9 cellular contexts compared by ENCODE assay signal in the genomic region with DNA sequence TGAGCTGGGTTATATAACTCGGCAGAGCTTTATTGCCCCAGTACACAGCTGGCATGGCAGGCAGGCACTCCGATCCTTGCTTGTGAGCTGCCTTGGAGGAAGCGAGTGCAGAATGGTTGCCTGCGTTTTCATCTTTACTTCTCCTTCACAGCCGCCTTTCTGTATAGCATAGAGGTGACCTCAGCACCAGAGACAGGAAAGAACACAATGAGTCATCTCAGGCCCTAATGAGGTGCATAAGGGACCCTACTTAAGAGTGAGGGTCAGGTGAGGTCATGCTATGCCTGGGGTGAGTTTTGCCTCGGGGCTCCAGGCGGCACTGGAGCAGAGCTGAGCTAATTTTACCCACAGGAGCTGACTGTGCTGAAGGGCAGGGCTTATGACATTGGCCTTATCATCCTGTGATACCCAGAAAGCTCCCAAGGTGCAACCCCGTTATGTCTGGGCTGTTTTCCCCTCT. TPM values are rescaled to one million over a fixed set of nuclear protein-coding genes. Genes with fewer than 3 reads are reported as not detected.
A peak's percentile ranks its signal among the peaks of the same experiment; 100 is the strongest.
DNase-seq lines count a peak whose midpoint lies in the region; ATAC-seq and TF ChIP-seq lines count a peak whose summit lies in the region.
"Had no signal": no experiment of that assay in that cellular context is flagged by ENCODE, and none has a peak within 500 bp of the region (broad histone marks: within the 10 kb centered on the region; RNA-seq: fewer than 3 reads in every experiment).

No MANE protein-coding gene starts in this region.

- peak overlapping the region; percentile 28 for H3K27ac Mint-ChIP-seq in endodermal cell
- H3K27ac Mint-ChIP-seq: activated CD4-positive, alpha-beta memory T cell treated with anti-CD3 and anti-CD28 coated beads for 36 hours had no signal

- no peak for TF ChIP-seq CTCF in endodermal cell (conservative IDR thresholded peaks at IDR 0.05)

- H3K4me1 ChIP-seq in endodermal cell (ENCODE audit: control insufficient read depth, insufficient read depth, low read length) = no peaks in the 10 kb centered on the region

- no peak overlapping the region for H3K9ac ChIP-seq in endodermal cell (ENCODE audit: extremely low read depth, low read length, poor library complexity, severe bottlenecking)

- no peaks in the 10 kb centered on the region for H3K9me3 Mint-ChIP-seq in endodermal cell
- H3K9me3 Mint-ChIP-seq: activated CD4-positive, alpha-beta memory T cell treated with anti-CD3 and anti-CD28 coated beads for 36 hours had no signal

- H3K27me3 Mint-ChIP-seq in endodermal cell (ENCODE audit: insufficient read depth) = no peaks in the 10 kb centered on the region
- H3K27me3 Mint-ChIP-seq: activated CD4-positive, alpha-beta memory T cell treated with anti-CD3 and anti-CD28 coated beads for 36 hours had no signal

- DNase-seq in endodermal cell (peak; percentile 49), sciatic nerve (ENCODE audit: low spot score) (no peak), NCI-H1092 treated with DMSO at 0.1 percent for 48 hours (lab: John Stamatoyannopoulos, UW) (no peak), DMS114 treated with DMSO at 0.1 percent for 48 hours (lab: John Stamatoyannopoulos, UW; ENCODE audit: unreplicated experiment) (no peak)
- DNase-seq: activated CD4-positive, alpha-beta memory T cell treated with anti-CD3 and anti-CD28 coated beads for 36 hours; NCI-H774 had no signal

- intact Hi-C loops in sciatic nerve (cut with DNase I) = no loop called here

- H3K4me1 Mint-ChIP-seq in endodermal cell = peaks cover 11% of the 10 kb centered on the region

- no peaks in the 10 kb centered on the region for H3K36me3 Mint-ChIP-seq in endodermal cell (ENCODE audit: low read depth)

- peak; percentile 63 for ATAC-seq in GM18508 (IDR thresholded peaks at IDR 0.05; ENCODE audit: insufficient read depth, unreplicated experiment)
- peak; percentile 63 for ATAC-seq in HG03342 (IDR thresholded peaks at IDR 0.05; ENCODE audit: unreplicated experiment)
- peak; percentile 23 for ATAC-seq in sciatic nerve
- no peak for ATAC-seq in HG03159 (IDR thresholded peaks at IDR 0.05; ENCODE audit: unreplicated experiment)

- peak overlapping the region; percentile 65 for H3K27ac ChIP-seq in endodermal cell (ENCODE audit: low read depth, low read length)

- H3K4me3 Mint-ChIP-seq in endodermal cell = no peak overlapping the region
- H3K4me3 Mint-ChIP-seq: activated CD4-positive, alpha-beta memory T cell treated with anti-CD3 and anti-CD28 coated beads for 36 hours had no signal

- no peak overlapping the region for H3K4me3 ChIP-seq in endodermal cell (ENCODE audit: low read length)

- 91 to 98% methylated on average over 5 to 8 of the region's 8 CpGs for WGBS in endodermal cell (ENCODE audit: insufficient coverage in 1 of 2, insufficient read length in 1 of 2), 2 experiments

- H3K27me3 ChIP-seq in endodermal cell (ENCODE audit: control insufficient read depth, insufficient read depth, low read length, poor library complexity, severe bottlenecking) = no peaks in the 10 kb centered on the region

- H3K36me3 ChIP-seq in endodermal cell (ENCODE audit: control insufficient read depth, insufficient read depth, low read length) = peaks cover 34% of the 10 kb centered on the region

- H3K9me3 ChIP-seq in endodermal cell (ENCODE audit: control insufficient read depth, low read length) = no peaks in the 10 kb centered on the region

RNA-seq across cellular contexts. Expression of a gene that starts 43.5 kb away (rescaled TPM):
- 100 to 1,000 TPM in 1 of 2 donors, 10 to 100 TPM in 1; 78.0 to 105 TPM for total RNA-seq in endodermal cell
- 13.9 TPM for polyA plus RNA-seq in endodermal cell (2013, experiment 1 of 2)
- polyA plus RNA-seq in endodermal cell (2013, experiment 2 of 2) = 19.6 TPM
- total RNA-seq in sciatic nerve = 231 TPM
